Comparison of ENCODE assay signal across 8 cellular contexts in the genomic region with DNA sequence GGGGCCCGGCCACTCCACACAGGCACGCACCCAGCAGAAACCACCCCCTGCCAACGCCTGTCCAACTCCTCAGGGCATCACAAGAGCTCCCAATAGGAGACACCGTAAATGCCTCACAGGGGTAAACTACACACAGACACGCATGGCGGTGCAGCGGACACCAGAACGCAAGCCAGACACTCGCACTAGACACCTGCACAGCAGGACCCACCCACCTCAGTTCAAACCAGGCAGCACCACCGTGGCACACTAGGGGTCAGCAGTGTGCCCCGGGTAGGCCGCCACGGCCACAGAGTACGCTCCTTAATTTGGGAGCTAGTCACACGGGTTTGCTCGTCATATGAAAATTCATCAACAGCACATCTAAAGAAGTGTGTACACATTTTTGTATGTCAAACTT. TPM values are rescaled to one million over a fixed set of nuclear protein-coding genes. Genes with fewer than 3 reads are reported as not detected.
DNase-seq lines count a peak whose midpoint lies in the region; ATAC-seq, FAIRE-seq and TF ChIP-seq lines count a peak whose summit lies in the region.

No MANE protein-coding gene starts in this region.

- intact Hi-C loops in heart right ventricle (cut with DNase I): loop anchor here in 9 of 10 donors (1.0 to 10.0 kb wide), 8 partner anchors 34 to 195 kb away; no protein-coding TSS in a partner anchor

- H3K36me3 ChIP-seq in heart right ventricle (peaks cover 0 to 40% (median 11%) of the 10 kb centered on the region in 9 donors), small intestine (ENCODE audit: control insufficient read depth in 2 of 2, insufficient read depth in 2 of 2, low read length in 2 of 2) (peaks cover 2 to 5% of the 10 kb centered on the region in 2 donors)

- H3K9me3 ChIP-seq in heart right ventricle (no peaks in the 10 kb centered on the region), small intestine (ENCODE audit: control insufficient read depth, low read depth) (no peaks in the 10 kb centered on the region)

- TF ChIP-seq CTCF in heart right ventricle (IDR thresholded peaks at IDR 0.05): peak; percentile 67 to 90 (median 85)

- H3K4me3 ChIP-seq in heart right ventricle (no peak overlapping the region), small intestine (ENCODE audit: low read depth in 1 of 2, low read length in 2 of 2) (no peak overlapping the region)

- peaks cover 51% of the 10 kb centered on the region for H3K4me1 Mint-ChIP-seq in activated naive CD4-positive, alpha-beta T cell treated with anti-CD3 and anti-CD28 coated beads, Interleukin-2, amount 50 U/mL, for 24 hours

- no peaks in the 10 kb centered on the region for H3K36me3 Mint-ChIP-seq in activated naive CD4-positive, alpha-beta T cell treated with anti-CD3 and anti-CD28 coated beads, Interleukin-2, amount 50 U/mL, for 24 hours

- peak overlapping the region in 1 of 10 donors; percentile 28 for H3K27ac ChIP-seq in heart right ventricle
- no peak overlapping the region for H3K27ac ChIP-seq in small intestine (ENCODE audit: low read depth in 1 of 2, low read length in 1 of 2)

- 33 to 34% methylated on average over 16 of the region's 16 CpGs for WGBS in heart right ventricle, 2 donors
- WGBS in small intestine, 3 donors: 17 to 32% (median 26%) methylated on average over 16 of the region's 16 CpGs

- H3K4me3 Mint-ChIP-seq in activated naive CD4-positive, alpha-beta T cell treated with anti-CD3 and anti-CD28 coated beads, Interleukin-2, amount 50 U/mL, for 24 hours: no peak overlapping the region

- ATAC-seq in HG03378 (IDR thresholded peaks at IDR 0.05; ENCODE audit: unreplicated experiment): peak; percentile 43
- peak; percentile 36 to 70 (median 60) for ATAC-seq in heart right ventricle
- ATAC-seq in HG02642 (IDR thresholded peaks at IDR 0.05; ENCODE audit: poor library complexity, unreplicated experiment): no peak

- DNase-seq in COR-L47 (lab: John Stamatoyannopoulos, UW) (peak; percentile 62), SK-N-DZ (ENCODE audit: low spot score) (peak; percentile 79), heart right ventricle (peak; percentile 66 to 71), small intestine (peak; percentile 82), cerebellar nuclear complex (lab: John Stamatoyannopoulos, UW) (no peak)

- no peaks in the 10 kb centered on the region for H3K27me3 Mint-ChIP-seq in activated naive CD4-positive, alpha-beta T cell treated with anti-CD3 and anti-CD28 coated beads, Interleukin-2, amount 50 U/mL, for 24 hours

- H3K9me3 Mint-ChIP-seq in activated naive CD4-positive, alpha-beta T cell treated with anti-CD3 and anti-CD28 coated beads, Interleukin-2, amount 50 U/mL, for 24 hours: no peaks in the 10 kb centered on the region

- peaks cover 12 to 68% (median 60%) of the 10 kb centered on the region in 9 donors for H3K4me1 ChIP-seq in heart right ventricle
- no peaks in the 10 kb centered on the region for H3K4me1 ChIP-seq in small intestine (ENCODE audit: control insufficient read depth in 2 of 2, insufficient read depth in 1 of 2, low read depth in 1 of 2, low read length in 1 of 2)

- peak overlapping the region; percentile 51 for H3K27ac Mint-ChIP-seq in activated naive CD4-positive, alpha-beta T cell treated with anti-CD3 and anti-CD28 coated beads, Interleukin-2, amount 50 U/mL, for 24 hours

- FAIRE-seq in small intestine (lab: Jason Lieb, UNC): no peak

- no peaks in the 10 kb centered on the region for H3K27me3 ChIP-seq in heart right ventricle
- H3K27me3 ChIP-seq in small intestine (ENCODE audit: control insufficient read depth in 2 of 2, insufficient read depth in 2 of 2, low read length in 2 of 2): no peaks in the 10 kb centered on the region

RNA-seq across cellular contexts. Expression of gene SLC38A10, which starts 3.4 kb away (rescaled TPM):
- polyA plus RNA-seq in SK-N-DZ (2014; cell fraction: cytosol; rRNA removed): 37.0 and 51.8 TPM in 2 replicates
- 68.3 and 105 TPM in 2 replicates for polyA plus RNA-seq in SK-N-DZ (2014; cell fraction: nucleus; rRNA removed)
- total RNA-seq in heart right ventricle: 10 to 100 TPM; 27.8 to 50.0 (median 37.9) TPM
- polyA plus RNA-seq in heart right ventricle (10 to 100 TPM; 56.0 to 56.2 TPM), small intestine (10 to 100 TPM; 48.4 to 79.9 (median 78.5) TPM)

RNA-seq across cellular contexts. Expression of gene NDUFAF8, which starts 52.5 kb away (rescaled TPM):
- polyA plus RNA-seq in SK-N-DZ (2014; cell fraction: cytosol; rRNA removed): 58.7 and 69.4 TPM in 2 replicates
- 92.5 and 97.0 TPM in 2 replicates for polyA plus RNA-seq in SK-N-DZ (2014; cell fraction: nucleus; rRNA removed)
- total RNA-seq in heart right ventricle: 10 to 100 TPM; 49.6 to 74.8 (median 58.9) TPM
- polyA plus RNA-seq in heart right ventricle (10 to 100 TPM; 41.5 to 68.0 TPM), small intestine (10 to 100 TPM; 25.9 to 36.0 (median 35.4) TPM)

RNA-seq across cellular contexts. Expression of gene TEPSIN, which starts 52.8 kb away (rescaled TPM):
- polyA plus RNA-seq in SK-N-DZ (2014; cell fraction: cytosol; rRNA removed): 26.7 and 42.5 TPM in 2 replicates
- polyA plus RNA-seq in SK-N-DZ (2014; cell fraction: nucleus; rRNA removed): 321 and 355 TPM in 2 replicates
- total RNA-seq in heart right ventricle: 10 to 100 TPM in 4 of 10 donors, 1 to 10 TPM in 6; 6.2 to 21.4 (median 9.2) TPM
- 10 to 100 TPM; 12.5 to 30.4 TPM for polyA plus RNA-seq in heart right ventricle
- 10 to 100 TPM; 19.3 to 89.9 (median 39.4) TPM for polyA plus RNA-seq in small intestine

Comparison
In these comparisons a context has a peak if more than half of its experiments do, and no peak if none do; other contexts are left out.
1. DNase-seq: peak in COR-L47 (single experiment), SK-N-DZ (single experiment), heart right ventricle (2 of 2) and small intestine (single experiment); none in cerebellar nuclear complex (0 of 2).